ENCODE assay signal across 26 cellular contexts in the genomic region with DNA sequence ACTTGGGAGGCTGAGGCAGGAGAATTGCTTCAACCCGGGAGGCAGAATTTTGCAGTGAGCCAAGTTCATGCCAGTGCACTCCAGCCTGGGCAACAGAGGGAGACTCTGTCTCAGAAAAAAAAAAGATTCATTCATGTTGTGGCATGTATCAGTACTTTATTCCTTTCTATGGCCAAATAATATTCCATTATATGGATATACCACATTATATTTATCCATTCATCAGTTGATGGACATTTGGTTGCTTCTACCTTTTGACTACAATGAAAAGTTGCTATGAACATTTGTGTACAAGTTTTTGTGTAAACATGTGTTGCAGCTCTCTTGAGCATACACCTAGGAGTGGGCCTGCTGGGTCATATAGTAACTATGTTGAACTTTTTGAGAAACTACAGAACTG.
"Had no signal": no experiment of that assay in that cellular context is flagged by ENCODE, and none has a peak within 500 bp of the region (broad histone marks: within the 10 kb centered on the region; RNA-seq: fewer than 3 reads in every experiment).

No MANE protein-coding gene starts in this region.

- ATAC-seq: stimulated activated effector memory CD8-positive, alpha-beta T cell treated with anti-CD3 and anti-CD28 coated beads, Interleukin-12 subunit alpha, Interleukin-12 subunit beta, amount 100 ng/mL, for 72 hours; stimulated activated memory B cell treated with anti-CD40 and anti-IgM and Interleukin-4, amounts not matched to agents 10 μg/mL and 1 μg/mL and 100 μg/mL, for 72 hours; stimulated activated naive B cell treated with anti-CD40 and anti-IgM and Interleukin-4, amounts not matched to agents 10 μg/mL and 1 μg/mL and 100 μg/mL, for 72 hours; stimulated activated naive CD8-positive, alpha-beta T cell treated with anti-CD3 and anti-CD28 coated beads, Interleukin-15, amount 100 ng/mL, for 72 hours; stimulated activated naive CD8-positive, alpha-beta T cell treated with anti-CD3 and anti-CD28 coated beads, Interleukin-15, Interleukin-2, amounts not matched to agents 100 U/mL and 50 U/mL, for 24 hours; upper lobe of right lung had no signal

- H3K4me1 ChIP-seq: thyroid gland, upper lobe of right lung, uterus had no signal

- H3K27ac ChIP-seq: stomach, suprapubic skin, testis, thoracic aorta, thyroid gland, tibial artery, tibial nerve, transverse colon, upper lobe of left lung, upper lobe of right lung, uterus, vagina had no signal

- H3K36me3 ChIP-seq: stomach, suprapubic skin, thoracic aorta, thyroid gland, tibial artery, tibial nerve, transverse colon, upper lobe of left lung, upper lobe of right lung, uterus, vagina had no signal

- DNase-seq: stimulated activated CD4-positive, alpha-beta T cell treated with anti-CD3 and anti-CD28 coated beads, Interleukin-2, amount 100 ng/mL, for 48 hours; stimulated activated CD4-positive, alpha-beta T cell treated with anti-CD3 and anti-CD28 coated beads, Interleukin-4, amount 100 ng/mL, for 1 hour; stimulated activated CD4-positive, alpha-beta T cell treated with anti-CD3 and anti-CD28 coated beads, Interleukin-4, amount 100 ng/mL, for 24 hours; stimulated activated CD4-positive, alpha-beta T cell treated with anti-CD3 and anti-CD28 coated beads, Interleukin-4, amount 100 ng/mL, for 4 hours; stimulated activated CD8-positive, alpha-beta memory T cell treated with anti-CD3 and anti-CD28 coated beads, Interleukin-4, amount 100 ng/mL, for 48 hours; stimulated activated naive B cell treated with anti-CD40 and anti-IgM and Interleukin-4, amounts not matched to agents 10 μg/mL and 1 μg/mL and 100 μg/mL, for 72 hours; stimulated activated naive CD4-positive, alpha-beta T cell; stimulated activated naive CD4-positive, alpha-beta T cell treated with Interleukin-2 at 50 U/mL for 16 hours; stimulated activated naive CD8-positive, alpha-beta T cell treated with anti-CD3 and anti-CD28 coated beads, Interleukin-15, amount 100 ng/mL, for 72 hours; stimulated activated naive CD8-positive, alpha-beta T cell treated with anti-CD3 and anti-CD28 coated beads, Interleukin-15, Interleukin-2, amounts not matched to agents 100 U/mL and 50 U/mL, for 24 hours; stomach; substantia nigra; testis; thyroid gland; tibial artery; transverse colon; trophoblast cell; upper lobe of left lung; upper lobe of right lung; uterus had no signal

- H3K27me3 ChIP-seq: stomach, suprapubic skin, testis, thyroid gland, tibial artery, tibial nerve, transverse colon, upper lobe of left lung, upper lobe of right lung, uterus, vagina had no signal

- H3K9me3 ChIP-seq: stomach, suprapubic skin, testis, thoracic aorta, thyroid gland, tibial artery, tibial nerve, transverse colon, upper lobe of left lung, upper lobe of right lung, uterus, vagina had no signal

- H3K4me3 ChIP-seq: stomach, suprapubic skin, testis, thoracic aorta, thyroid gland, tibial artery, tibial nerve, transverse colon, upper lobe of left lung, upper lobe of right lung, uterus, vagina had no signal
